Comparison of ENCODE assay signal across 24 cellular contexts in genomic region chr10:790821-791551, GRCh38.
DNase-seq lines count a peak whose midpoint lies in the region; ATAC-seq and TF ChIP-seq lines count a peak whose summit lies in the region.
"Had no signal": no experiment of that assay in that cellular context is flagged by ENCODE, and none has a peak within 500 bp of the region (broad histone marks: within the 10 kb centered on the region; RNA-seq: fewer than 3 reads in every experiment).

No MANE protein-coding gene starts in this region.

- 0 out of 2 replicates have a peak, but pooled peaks cover 2% of the 10 kb centered on the region for H4K20me1 ChIP-seq in DND-41 (ENCODE audit: insufficient read depth, low read length)

- H3K9me3 Mint-ChIP-seq in activated B cell treated with CpG ODN at 0.5 μM for 24 hours = peaks cover 2% of the 10 kb centered on the region
- H3K9me3 Mint-ChIP-seq: activated T-cell treated with anti-CD3 and anti-CD28 coated beads, Interleukin-2, amount 50 U/mL, for 24 hours had no signal

- H3K27ac ChIP-seq in DND-41 (ENCODE audit: low read length) (no peak overlapping the region), substantia nigra (ENCODE audit: low read depth, low read length, poor library complexity, severe bottlenecking) (no peak overlapping the region)
- H3K27ac ChIP-seq: BLaER1, cardiac muscle cell, esophagus squamous epithelium, foreskin keratinocyte had no signal

- H3K4me1 ChIP-seq in DND-41 (ENCODE audit: insufficient read depth, low read length) = no peaks in the 10 kb centered on the region
- H3K4me1 ChIP-seq: foreskin keratinocyte had no signal

- no peak overlapping the region for H3K9ac ChIP-seq in DND-41 (ENCODE audit: low read depth, low read length)
- H3K9ac ChIP-seq: BLaER1 had no signal

- H3K27ac Mint-ChIP-seq in activated B cell treated with CpG ODN at 0.5 μM for 24 hours = no peak overlapping the region
- H3K27ac Mint-ChIP-seq: activated CD8-positive, alpha-beta T cell treated with anti-CD3 and anti-CD28 coated beads, Interleukin-2, amount 10 ng/mL, durations not matched to agents 7 days and 5 days; activated naive CD8-positive, alpha-beta T cell treated with anti-CD3 and anti-CD28 coated beads, Interleukin-2, amount 50 U/mL, for 24 hours; activated T-cell treated with anti-CD3 and anti-CD28 coated beads, Interleukin-2, amount 50 U/mL, for 24 hours; H9; naive thymus-derived CD4-positive, alpha-beta T cell had no signal

- H3K4me3 Mint-ChIP-seq in activated B cell treated with CpG ODN at 0.5 μM for 24 hours = no peak overlapping the region
- H3K4me3 Mint-ChIP-seq: activated CD8-positive, alpha-beta T cell treated with anti-CD3 and anti-CD28 coated beads, Interleukin-2, amount 10 ng/mL, durations not matched to agents 7 days and 5 days; activated naive CD8-positive, alpha-beta T cell treated with anti-CD3 and anti-CD28 coated beads, Interleukin-2, amount 50 U/mL, for 24 hours; activated T-cell treated with anti-CD3 and anti-CD28 coated beads, Interleukin-2, amount 50 U/mL, for 24 hours; H9 had no signal

- H3K27me3 ChIP-seq in DND-41 (ENCODE audit: insufficient read depth, low read length, poor library complexity) = no peaks in the 10 kb centered on the region
- H3K27me3 ChIP-seq: foreskin keratinocyte had no signal

- H3K4me2 ChIP-seq in DND-41 (ENCODE audit: insufficient read depth, low read length) = no peak overlapping the region
- H3K4me2 ChIP-seq: BLaER1 had no signal

- POLR2A ChIA-PET in activated B cell treated with CpG ODN at 0.5 μM for 24 hours (lab: Charles Lee) = no interaction called here

- intact Hi-C loops in activated B cell treated with CpG ODN at 0.5 μM for 24 hours (cut with micrococcal nuclease) = no loop called here

- H3K4me3 ChIP-seq in DND-41 (ENCODE audit: low read depth in 1 of 2, low read length in 2 of 2) = no peak overlapping the region
- H3K4me3 ChIP-seq: BLaER1, cardiac muscle cell, esophagus squamous epithelium had no signal

- H3K79me2 ChIP-seq in DND-41 (ENCODE audit: insufficient read depth, low read length) = no peaks in the 10 kb centered on the region

- CTCF ChIA-PET in activated B cell treated with CpG ODN at 0.5 μM for 24 hours (lab: Charles Lee) = no interaction called here

- ATAC-seq in DND-41 (ENCODE audit: insufficient read depth, low read depth) (0 out of 3 replicates have a peak, but pooled peaks have one; percentile 5), activated B cell treated with CpG ODN at 0.5 μM for 24 hours (ENCODE audit: low read depth) (no peak), left lobe of liver (no peak), GM21723 (IDR thresholded peaks at IDR 0.05; ENCODE audit: unreplicated experiment) (no peak)
- ATAC-seq: activated CD8-positive, alpha-beta T cell treated with anti-CD3 and anti-CD28 coated beads, Interleukin-2, amount 10 ng/mL, durations not matched to agents 7 days and 5 days; activated naive CD8-positive, alpha-beta T cell treated with anti-CD3 and anti-CD28 coated beads, Interleukin-2, amount 50 U/mL, for 24 hours; foreskin keratinocyte; naive thymus-derived CD4-positive, alpha-beta T cell had no signal

- no peaks in the 10 kb centered on the region for H3K36me3 ChIP-seq in DND-41 (ENCODE audit: insufficient read depth, low read length)
- H3K36me3 ChIP-seq: BLaER1, cardiac muscle cell, esophagus squamous epithelium had no signal

- H2AFZ ChIP-seq in DND-41 (ENCODE audit: low read depth, low read length) = no peak overlapping the region

- DNase-seq in DND-41 = no peak
- peak; percentile 12 for DNase-seq in activated B cell treated with CpG ODN at 0.5 μM for 24 hours
- DNase-seq in left lobe of liver (ENCODE audit: low spot score) = peak; percentile 38
- DNase-seq in stimulated activated CD8-positive, alpha-beta memory T cell treated with anti-CD3 and anti-CD28 coated beads, Interleukin-4, amount 100 ng/mL, for 48 hours = peak; percentile 18
- no peak for DNase-seq in substantia nigra (lab: John Stamatoyannopoulos, UW)
- no peak for DNase-seq in superior temporal gyrus (ENCODE audit: extremely low spot score)
- DNase-seq: activated CD8-positive, alpha-beta T cell treated with anti-CD3 and anti-CD28 coated beads, Interleukin-2, amount 10 ng/mL, durations not matched to agents 7 days and 5 days; activated naive CD8-positive, alpha-beta T cell treated with anti-CD3 and anti-CD28 coated beads, Interleukin-2, amount 50 U/mL, for 24 hours; activated T-cell treated with anti-CD3 and anti-CD28 coated beads, Interleukin-2, amount 50 U/mL, for 24 hours; esophagus squamous epithelium; foreskin keratinocyte; H9; Karpas-422; midbrain; naive thymus-derived CD4-positive, alpha-beta T cell; NCI-H2029; NCI-H524; nucleus accumbens; OCI-M1; small intestine; stimulated activated naive CD4-positive, alpha-beta T cell treated with Interleukin-2 at 50 U/mL for 16 hours had no signal

- H3K9me3 ChIP-seq in DND-41 (ENCODE audit: insufficient read depth, low read length, severe bottlenecking) = no peaks in the 10 kb centered on the region
- H3K9me3 ChIP-seq: esophagus squamous epithelium had no signal

- peaks cover under 1% of the 10 kb centered on the region for H3K36me3 Mint-ChIP-seq in activated B cell treated with CpG ODN at 0.5 μM for 24 hours (ENCODE audit: low read depth)

- peaks cover 11% of the 10 kb centered on the region for H3K27me3 Mint-ChIP-seq in activated B cell treated with CpG ODN at 0.5 μM for 24 hours

- TF ChIP-seq CTCF in DND-41 (IDR thresholded peaks at IDR 0.05; ENCODE audit: borderline replicate concordance, extremely low read depth, low read length, poor library complexity, severe bottlenecking) (no peak), activated B cell treated with CpG ODN at 0.5 μM for 24 hours (IDR thresholded peaks at IDR 0.05) (no peak)

- H3K4me1 Mint-ChIP-seq in activated B cell treated with CpG ODN at 0.5 μM for 24 hours = peaks cover 10% of the 10 kb centered on the region
- H3K4me1 Mint-ChIP-seq: activated naive CD8-positive, alpha-beta T cell treated with anti-CD3 and anti-CD28 coated beads, Interleukin-2, amount 50 U/mL, for 24 hours; naive thymus-derived CD4-positive, alpha-beta T cell had no signal

Comparison
In these comparisons a context has a peak if more than half of its experiments do, and no peak if none do; other contexts are left out.
1. DNase-seq: peak in activated B cell treated with CpG ODN at 0.5 μM for 24 hours (single experiment), left lobe of liver (single experiment) and stimulated activated CD8-positive, alpha-beta memory T cell treated with anti-CD3 and anti-CD28 coated beads, Interleukin-4, amount 100 ng/mL, for 48 hours (single experiment); none in DND-41 (single experiment), substantia nigra (0 of 49) and superior temporal gyrus (single experiment).